In the genomic region with DNA sequence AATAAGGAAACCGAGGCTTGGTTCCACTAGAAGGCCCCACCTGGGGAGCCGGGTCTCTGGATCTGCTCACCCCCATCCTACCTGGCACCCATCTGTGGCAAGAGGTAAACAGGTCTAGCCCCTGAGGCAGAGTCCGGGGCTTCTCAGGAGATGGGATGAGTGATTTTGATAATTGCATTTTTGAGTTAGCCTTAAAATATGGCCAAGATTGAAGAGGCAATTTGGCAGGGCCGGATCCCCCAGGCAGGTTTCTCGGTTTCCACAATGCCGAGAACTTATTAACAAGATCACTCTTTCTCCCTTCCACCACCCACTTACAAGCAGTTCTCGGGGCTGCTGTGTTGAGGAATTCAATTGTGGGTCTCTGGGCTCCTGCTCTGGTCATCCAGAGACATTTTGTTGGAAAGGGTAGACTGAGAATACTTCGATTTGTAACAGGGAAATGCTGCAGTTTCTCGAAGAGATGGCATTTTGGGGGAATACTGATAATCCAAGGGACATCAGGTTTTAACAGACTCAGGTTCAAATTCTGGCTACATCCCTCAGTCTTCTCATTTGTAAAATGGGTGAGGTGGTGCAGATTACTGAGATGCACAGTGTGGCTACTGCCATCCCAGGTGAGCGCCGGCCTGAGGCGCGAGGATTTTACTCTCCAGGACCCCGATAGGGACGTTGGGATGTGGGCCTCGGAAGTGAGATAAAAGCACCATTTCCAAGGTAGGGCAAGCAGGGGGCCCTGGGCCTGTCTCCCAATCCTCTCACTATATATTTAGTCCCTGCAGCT, we compare ENCODE assay signal across 20 cellular contexts.
"Had no signal": no experiment of that assay in that cellular context is flagged by ENCODE, and none has a peak within 500 bp of the region (broad histone marks: within the 10 kb centered on the region; RNA-seq: fewer than 3 reads in every experiment).

No MANE protein-coding gene starts in this region.

- ATAC-seq: activated CD8-positive, alpha-beta T cell treated with anti-CD3 and anti-CD28 coated beads, Interleukin-2, amount 10 ng/mL, durations not matched to agents 7 days and 5 days; activated naive CD8-positive, alpha-beta T cell treated with anti-CD3 and anti-CD28 coated beads, Interleukin-2, amount 50 U/mL, for 24 hours; activated T-cell treated with anti-CD3 and anti-CD28 coated beads, Interleukin-2, amount 50 U/mL, for 4 hours; effector memory CD8-positive, alpha-beta T cell; psoas muscle; upper lobe of right lung had no signal

- H3K4me3 ChIP-seq: esophagus squamous epithelium, lower lobe of right lung, psoas muscle, thoracic aorta, upper lobe of right lung had no signal

- H3K9me3 ChIP-seq: esophagus squamous epithelium, lower lobe of right lung, psoas muscle, thoracic aorta, upper lobe of right lung had no signal

- H3K27ac ChIP-seq: esophagus squamous epithelium, lower lobe of right lung, psoas muscle, upper lobe of right lung had no signal

- H3K27me3 Mint-ChIP-seq: activated B cell treated with CpG ODN at 0.5 μM for 24 hours; activated CD4-positive, alpha-beta T cell treated with anti-CD3 and anti-CD28 coated beads, Interleukin-2, amount 10 ng/mL, durations not matched to agents 24 days and 14 days; activated naive CD4-positive, alpha-beta T cell treated with anti-CD3 and anti-CD28 coated beads, Interleukin-2, amount 10 ng/mL, durations not matched to agents 7 days and 5 days; activated naive CD8-positive, alpha-beta T cell treated with anti-CD3 and anti-CD28 coated beads, Interleukin-2, amount 50 U/mL, for 24 hours; effector memory CD8-positive, alpha-beta T cell; natural killer cell treated with Interleukin-12 subunit alpha and Interleukin-12 subunit beta and Interleukin-15 and Interleukin-18, amount 100 ng/mL, for 72 hours had no signal

- DNase-seq: activated B cell treated with CpG ODN at 0.5 μM for 24 hours; activated CD4-positive, alpha-beta T cell treated with anti-CD3 and anti-CD28 coated beads, Interleukin-2, amount 10 ng/mL, durations not matched to agents 24 days and 14 days; activated CD8-positive, alpha-beta T cell treated with anti-CD3 and anti-CD28 coated beads, Interleukin-2, amount 10 ng/mL, durations not matched to agents 7 days and 5 days; activated naive CD4-positive, alpha-beta T cell treated with anti-CD3 and anti-CD28 coated beads, Interleukin-2, amount 10 ng/mL, durations not matched to agents 7 days and 5 days; activated naive CD8-positive, alpha-beta T cell treated with anti-CD3 and anti-CD28 coated beads, Interleukin-2, amount 50 U/mL, for 24 hours; activated T-cell treated with anti-CD3 and anti-CD28 coated beads, Interleukin-2, amount 50 U/mL, for 4 hours; aorta; effector memory CD8-positive, alpha-beta T cell; esophagus squamous epithelium; left cardiac atrium; lower lobe of right lung; occipital lobe; psoas muscle; right cardiac atrium; stimulated activated CD4-positive, alpha-beta T cell treated with anti-CD3 and anti-CD28 coated beads, Interleukin-15, amount 100 ng/mL, for 24 hours; stimulated activated CD4-positive, alpha-beta T cell treated with anti-CD3 and anti-CD28 coated beads, Interleukin-2, amount 100 ng/mL, for 48 hours; upper lobe of right lung had no signal

- H3K27ac Mint-ChIP-seq: activated B cell treated with CpG ODN at 0.5 μM for 24 hours; activated CD4-positive, alpha-beta T cell treated with anti-CD3 and anti-CD28 coated beads, Interleukin-2, amount 10 ng/mL, durations not matched to agents 24 days and 14 days; activated naive CD4-positive, alpha-beta T cell treated with anti-CD3 and anti-CD28 coated beads, Interleukin-2, amount 10 ng/mL, durations not matched to agents 7 days and 5 days; activated naive CD8-positive, alpha-beta T cell treated with anti-CD3 and anti-CD28 coated beads, Interleukin-2, amount 50 U/mL, for 24 hours; effector memory CD8-positive, alpha-beta T cell; natural killer cell treated with Interleukin-12 subunit alpha and Interleukin-12 subunit beta and Interleukin-15 and Interleukin-18, amount 100 ng/mL, for 72 hours; T-helper 2 cell treated with Interferon-gamma antibody and Interleukin-4, amounts not matched to agents 5 μg/mL and 100 μg/mL, for 36 hours had no signal

- H3K36me3 ChIP-seq: thoracic aorta had no signal

- H3K4me3 Mint-ChIP-seq: activated B cell treated with CpG ODN at 0.5 μM for 24 hours; activated CD4-positive, alpha-beta T cell treated with anti-CD3 and anti-CD28 coated beads, Interleukin-2, amount 10 ng/mL, durations not matched to agents 24 days and 14 days; activated CD8-positive, alpha-beta T cell treated with anti-CD3 and anti-CD28 coated beads, Interleukin-2, amount 10 ng/mL, durations not matched to agents 7 days and 5 days; activated naive CD4-positive, alpha-beta T cell treated with anti-CD3 and anti-CD28 coated beads, Interleukin-2, amount 10 ng/mL, durations not matched to agents 7 days and 5 days; activated naive CD8-positive, alpha-beta T cell treated with anti-CD3 and anti-CD28 coated beads, Interleukin-2, amount 50 U/mL, for 24 hours; activated T-cell treated with anti-CD3 and anti-CD28 coated beads, Interleukin-2, amount 50 U/mL, for 4 hours; effector memory CD8-positive, alpha-beta T cell; natural killer cell treated with Interleukin-12 subunit alpha and Interleukin-12 subunit beta and Interleukin-15 and Interleukin-18, amount 100 ng/mL, for 72 hours; T-helper 2 cell treated with Interferon-gamma antibody and Interleukin-4, amounts not matched to agents 5 μg/mL and 100 μg/mL, for 36 hours had no signal

- H3K4me1 Mint-ChIP-seq: activated B cell treated with CpG ODN at 0.5 μM for 24 hours; activated CD4-positive, alpha-beta T cell treated with anti-CD3 and anti-CD28 coated beads, Interleukin-2, amount 10 ng/mL, durations not matched to agents 24 days and 14 days; activated naive CD4-positive, alpha-beta T cell treated with anti-CD3 and anti-CD28 coated beads, Interleukin-2, amount 10 ng/mL, durations not matched to agents 7 days and 5 days; activated naive CD8-positive, alpha-beta T cell treated with anti-CD3 and anti-CD28 coated beads, Interleukin-2, amount 50 U/mL, for 24 hours had no signal

- H3K9me3 Mint-ChIP-seq: activated B cell treated with CpG ODN at 0.5 μM for 24 hours; activated CD4-positive, alpha-beta T cell treated with anti-CD3 and anti-CD28 coated beads, Interleukin-2, amount 10 ng/mL, durations not matched to agents 24 days and 14 days; activated naive CD4-positive, alpha-beta T cell treated with anti-CD3 and anti-CD28 coated beads, Interleukin-2, amount 10 ng/mL, durations not matched to agents 7 days and 5 days; activated naive CD8-positive, alpha-beta T cell treated with anti-CD3 and anti-CD28 coated beads, Interleukin-2, amount 50 U/mL, for 24 hours; activated T-cell treated with anti-CD3 and anti-CD28 coated beads, Interleukin-2, amount 50 U/mL, for 4 hours; effector memory CD8-positive, alpha-beta T cell; natural killer cell treated with Interleukin-12 subunit alpha and Interleukin-12 subunit beta and Interleukin-15 and Interleukin-18, amount 100 ng/mL, for 72 hours; T-helper 2 cell treated with Interferon-gamma antibody and Interleukin-4, amounts not matched to agents 5 μg/mL and 100 μg/mL, for 36 hours had no signal

- H3K27me3 ChIP-seq: esophagus squamous epithelium, upper lobe of right lung had no signal
